16 cellular contexts compared by ENCODE assay signal in genomic region chr3:193948459-193948858, GRCh38.
DNase-seq lines count a peak whose midpoint lies in the region; TF ChIP-seq lines count a peak whose summit lies in the region.
"Had no signal": no experiment of that assay in that cellular context is flagged by ENCODE, and none has a peak within 500 bp of the region (broad histone marks: within the 10 kb centered on the region; RNA-seq: fewer than 3 reads in every experiment).

No MANE protein-coding gene starts in this region.

- H3K4me1 ChIP-seq in MM.1S (ENCODE audit: low read length) (no peaks in the 10 kb centered on the region), ovary (ENCODE audit: insufficient read depth) (no peaks in the 10 kb centered on the region)
- H3K4me1 ChIP-seq: BE2C had no signal

- TF ChIP-seq CTCF in MM.1S (IDR thresholded peaks at IDR 0.05; ENCODE audit: low read length) = no peak
- TF ChIP-seq CTCF in ovary (IDR thresholded peaks at IDR 0.05) = no peak

- H3K4me2 ChIP-seq in MM.1S (ENCODE audit: low read depth, low read length) = no peak overlapping the region

- H3K9me3 ChIP-seq in MM.1S (replicated peaks; ENCODE audit: insufficient read depth, low read length) = no peaks in the 10 kb centered on the region
- H3K9me3 ChIP-seq in ovary = no peaks in the 10 kb centered on the region
- H3K9me3 ChIP-seq: BE2C had no signal

- DNase-seq in DMS79 treated with DMSO at 0.1 percent for 48 hours (lab: John Stamatoyannopoulos, UW) (peak; percentile 32), DMS79 (lab: John Stamatoyannopoulos, UW) (no peak), COLO668 (lab: John Stamatoyannopoulos, UW; ENCODE audit: unreplicated experiment) (peak; percentile 47), MM.1S (peak; percentile 33), NCI-H524 treated with DMSO at 0.1 percent for 48 hours (lab: John Stamatoyannopoulos, UW) (peak; percentile 13), SK-N-DZ (ENCODE audit: low spot score) (no peak), NCI-H1436 (lab: John Stamatoyannopoulos, UW) (no peak), ovary (no peak)
- DNase-seq: 8988T; BE2C; CD4-positive, alpha-beta T cell; EL; NCI-H1436 treated with DMSO at 0.1 percent for 48 hours; SHP77; T-helper 1 cell; T1000 had no signal

- TF ChIP-seq POLR2A in ovary (IDR thresholded peaks at IDR 0.05) = no peak

- no peaks in the 10 kb centered on the region for H3F3A ChIP-seq in MM.1S (ENCODE audit: insufficient read depth, low read length)

- intact Hi-C loops in ovary (cut with DNase I) = no loop called here

- no peaks in the 10 kb centered on the region for H3K27me3 ChIP-seq in MM.1S (replicated peaks; ENCODE audit: insufficient read depth, low read length)
- H3K27me3 ChIP-seq in ovary = no peaks in the 10 kb centered on the region
- H3K27me3 ChIP-seq: BE2C had no signal

- H3K27ac ChIP-seq in MM.1S (ENCODE audit: low read length) (no peak overlapping the region), ovary (no peak overlapping the region)

- H2AFZ ChIP-seq in MM.1S (ENCODE audit: low read length) = no peak overlapping the region

- H4K20me1 ChIP-seq in MM.1S (ENCODE audit: insufficient read depth, low read length) = no peaks in the 10 kb centered on the region

- no peak for TF ChIP-seq EP300 in ovary (IDR thresholded peaks at IDR 0.05)

- H3K79me2 ChIP-seq in MM.1S (ENCODE audit: low read length) = no peaks in the 10 kb centered on the region

- no peaks in the 10 kb centered on the region for H3K36me3 ChIP-seq in MM.1S (replicated peaks; ENCODE audit: insufficient read depth, low read length)
- H3K36me3 ChIP-seq in ovary = no peaks in the 10 kb centered on the region
- H3K36me3 ChIP-seq: BE2C had no signal

- H3K4me3 ChIP-seq in MM.1S (ENCODE audit: low read length) (no peak overlapping the region), ovary (no peak overlapping the region)

- WGBS in ovary, 3 donors = 75 to 82% (median 82%) methylated on average over 3 of the region's 3 CpGs

- no peak overlapping the region for H3K9ac ChIP-seq in MM.1S (ENCODE audit: low read length)

- H3K9me2 ChIP-seq in MM.1S (replicated peaks; ENCODE audit: insufficient read depth, low read length) = no peaks in the 10 kb centered on the region

Comparison
In these comparisons a context has a peak if more than half of its experiments do, and no peak if none do; other contexts are left out.
1. DNase-seq: peak in DMS79 treated with DMSO at 0.1 percent for 48 hours (single experiment), COLO668 (single experiment), MM.1S (single experiment) and NCI-H524 treated with DMSO at 0.1 percent for 48 hours (single experiment); none in DMS79 (single experiment), SK-N-DZ (single experiment), NCI-H1436 (single experiment) and ovary (0 of 5).